8 cellular contexts compared by ENCODE assay signal in genomic region chr1:151540021-151540981, GRCh38. TPM values are rescaled to one million over a fixed set of nuclear protein-coding genes. Genes with fewer than 3 reads are reported as not detected.
DNase-seq lines count a peak whose midpoint lies in the region; ATAC-seq and TF ChIP-seq lines count a peak whose summit lies in the region.

TUFT1 (plus strand) TSS chr1:151540309; CDS start chr1:151540367, 58 bp downstream.

- H3K36me3 Mint-ChIP-seq in GM23338 (ENCODE audit: low read depth): peaks cover 29% of the 10 kb centered on the region

- ATAC-seq in DND-41 (ENCODE audit: insufficient read depth, low read depth): peak; percentile 59; the same call in 1 of the 3 replicates
- peak; percentile 86 for ATAC-seq in GM23338
- ATAC-seq in foreskin keratinocyte: peak; percentile 76

- H3K27ac Mint-ChIP-seq in GM23338: peak within 1 kb of the TSS; percentile 99

- no peaks in the 10 kb centered on the region for H3K9me3 ChIP-seq in DND-41 (ENCODE audit: insufficient read depth, low read length, severe bottlenecking)
- H3K9me3 ChIP-seq in neuron (ENCODE audit: low read length): no peaks in the 10 kb centered on the region
- no peaks in the 10 kb centered on the region for H3K9me3 ChIP-seq in subcutaneous abdominal adipose tissue (ENCODE audit: control insufficient read depth in 5 of 5, low read length in 5 of 5)

- DNase-seq in DND-41 (peak; percentile 36), GM23338 (ENCODE audit: low spot score) (peak; percentile 99), LNCaP clone FGC (ENCODE audit: low read depth) (peak; percentile 89), SHP77 treated with DMSO at 0.1 percent for 48 hours (lab: John Stamatoyannopoulos, UW) (peak; percentile 95), activated gamma-delta T cell treated with Interleukin-2 at 50 U/mL for 16 hours (peak; percentile 92), foreskin keratinocyte (peak in 1 of 2 donors; percentile 94)

- H3K4me2 ChIP-seq in DND-41 (ENCODE audit: insufficient read depth, low read length) (no peak within 1 kb of the TSS), GM23338 (peak within 1 kb of the TSS; percentile 84)

- no peaks in the 10 kb centered on the region; the same call in 2 of the 3 replicates for H3K9me3 Mint-ChIP-seq in GM23338

- H3K9ac ChIP-seq in DND-41 (ENCODE audit: low read depth, low read length): no peak within 1 kb of the TSS
- H3K9ac ChIP-seq in subcutaneous abdominal adipose tissue (ENCODE audit: low read length in 5 of 5): peak within 1 kb of the TSS; percentile 65 to 81 (median 73)

- TF ChIP-seq CTCF in DND-41 (IDR thresholded peaks at IDR 0.05; ENCODE audit: borderline replicate concordance, extremely low read depth, low read length, poor library complexity, severe bottlenecking) (no peak), GM23338 (conservative IDR thresholded peaks at IDR 0.05; ENCODE audit: low read depth in 2 of 2) (no peak), LNCaP clone FGC (IDR thresholded peaks at IDR 0.05; ENCODE audit: control insufficient read depth, extremely low read depth, insufficient read depth) (no peak), foreskin keratinocyte (conservative IDR thresholded peaks at IDR 0.05) (no peak)

- H3K4me1 ChIP-seq in DND-41 (ENCODE audit: insufficient read depth, low read length) (no peaks in the 10 kb centered on the region), GM23338 (ENCODE audit: insufficient read depth) (peaks cover 8% of the 10 kb centered on the region), foreskin keratinocyte (peaks cover 33% of the 10 kb centered on the region), neuron (ENCODE audit: insufficient read depth, low read length) (peaks cover 18% of the 10 kb centered on the region), subcutaneous abdominal adipose tissue (ENCODE audit: control insufficient read depth in 5 of 5, insufficient read depth in 5 of 5, low read length in 5 of 5) (peaks cover 9 to 43% (median 34%) of the 10 kb centered on the region in 5 donors)

- H3K27me3 ChIP-seq in DND-41 (ENCODE audit: insufficient read depth, low read length, poor library complexity): no peaks in the 10 kb centered on the region
- H3K27me3 ChIP-seq in GM23338 (ENCODE audit: insufficient read depth): 0 out of 2 replicates have a peak, but pooled peaks cover 6% of the 10 kb centered on the region
- H3K27me3 ChIP-seq in foreskin keratinocyte: no peaks in the 10 kb centered on the region
- H3K27me3 ChIP-seq in neuron (ENCODE audit: insufficient read depth, low read length): no peaks in the 10 kb centered on the region
- H3K27me3 ChIP-seq in subcutaneous abdominal adipose tissue (ENCODE audit: control insufficient read depth in 5 of 5, insufficient read depth in 4 of 5, low read length in 5 of 5): no peaks in the 10 kb centered on the region

- H3K36me3 ChIP-seq in DND-41 (ENCODE audit: insufficient read depth, low read length): no peaks in the 10 kb centered on the region
- peaks cover 30% of the 10 kb centered on the region for H3K36me3 ChIP-seq in GM23338 (ENCODE audit: insufficient read depth)
- H3K36me3 ChIP-seq in neuron (ENCODE audit: insufficient read depth, low read length): no peaks in the 10 kb centered on the region
- H3K36me3 ChIP-seq in subcutaneous abdominal adipose tissue (ENCODE audit: control insufficient read depth in 5 of 5, insufficient read depth in 5 of 5, low read length in 5 of 5): no peaks in the 10 kb centered on the region

- H4K20me1 ChIP-seq in DND-41 (ENCODE audit: insufficient read depth, low read length): no peaks in the 10 kb centered on the region
- peaks cover 8% of the 10 kb centered on the region; the same call in 1 of the 2 replicates for H4K20me1 ChIP-seq in GM23338 (replicated peaks; ENCODE audit: insufficient read depth)

- H3K79me2 ChIP-seq in DND-41 (ENCODE audit: insufficient read depth, low read length): no peaks in the 10 kb centered on the region
- peaks cover 40% of the 10 kb centered on the region for H3K79me2 ChIP-seq in GM23338 (replicated peaks; ENCODE audit: insufficient read depth)

- H3K9me2 ChIP-seq in GM23338 (ENCODE audit: insufficient read depth): no peaks in the 10 kb centered on the region

- H3K4me3 Mint-ChIP-seq in GM23338: peak within 1 kb of the TSS; percentile 96

- peaks cover 22% of the 10 kb centered on the region for H3K4me1 Mint-ChIP-seq in GM23338

- peaks cover 19% of the 10 kb centered on the region for H3K27me3 Mint-ChIP-seq in GM23338 (ENCODE audit: insufficient read depth, low read depth, poor library complexity)

- no peaks in the 10 kb centered on the region for H3F3A ChIP-seq in GM23338 (replicated peaks; ENCODE audit: low read depth)

- H3K27ac ChIP-seq in DND-41 (ENCODE audit: low read length): no peak within 1 kb of the TSS
- H3K27ac ChIP-seq in GM23338 (ENCODE audit: low read depth): peak within 1 kb of the TSS; percentile 89
- H3K27ac ChIP-seq in foreskin keratinocyte: peak within 1 kb of the TSS; percentile 34
- H3K27ac ChIP-seq in subcutaneous abdominal adipose tissue (ENCODE audit: low read depth, low read length): peak within 1 kb of the TSS; percentile 65

- H3K4me3 ChIP-seq in DND-41 (ENCODE audit: low read depth in 1 of 2, low read length in 2 of 2) (no peak within 1 kb of the TSS), GM23338 (peak within 1 kb of the TSS; percentile 83), LNCaP clone FGC (ENCODE audit: low read depth, low read length) (peak within 1 kb of the TSS; percentile 90), neuron (ENCODE audit: low read length) (peak within 1 kb of the TSS; percentile 80), subcutaneous abdominal adipose tissue (ENCODE audit: low read depth in 1 of 5, low read length in 5 of 5) (peak within 1 kb of the TSS; percentile 82 to 87 (median 84))

- no peak within 1 kb of the TSS for H2AFZ ChIP-seq in DND-41 (ENCODE audit: low read depth, low read length)
- H2AFZ ChIP-seq in GM23338: peak within 1 kb of the TSS; percentile 54; the same call in 1 of the 2 replicates
- peak within 1 kb of the TSS; percentile 77 for H2AFZ ChIP-seq in neuron (ENCODE audit: low read depth, low read length)

TF ChIP-seq in GM23338, 12 proteins besides CTCF, POLR2A, EP300 and RAD21:
- TF ChIP-seq EZH2phosphoT487 (IDR thresholded peaks at IDR 0.05; ENCODE audit: unreplicated experiment) (no peak), JUNB (IDR thresholded peaks at IDR 0.05; ENCODE audit: unreplicated experiment) (no peak), NANOG (IDR thresholded peaks at IDR 0.05; ENCODE audit: borderline replicate concordance) (no peak), POLR2AphosphoS5 (IDR thresholded peaks at IDR 0.05; ENCODE audit: low read depth) (peak; percentile 99), CREB1 (CRISPR knock-in tag; IDR thresholded peaks at IDR 0.05; ENCODE audit: low read depth) (0 out of 2 replicates have a peak, but pooled peaks have one; percentile 8), STAT1 (IDR thresholded peaks at IDR 0.05; ENCODE audit: unreplicated experiment) (no peak)

RNA-seq across cellular contexts. Expression of gene TUFT1, which starts in this region (rescaled TPM):
- total RNA-seq in GM23338 (2014; rRNA removed; shearing (Covaris generic)): 10.4 and 11.9 TPM in 2 replicates
- polyA plus RNA-seq in GM23338 (2016; fragmentation: Nextera tagmentation; extraction: Ambion mirVana): 5.6 and 6.0 TPM in 2 replicates
- total RNA-seq in foreskin keratinocyte: 38.8 and 59.9 TPM in 2 replicates
- polyA plus RNA-seq in foreskin keratinocyte: 28.0 and 41.0 TPM in 2 replicates

Comparison
In these comparisons a context has a peak if more than half of its experiments do, and no peak if none do; other contexts are left out.
1. H3K4me3 ChIP-seq: peak in GM23338 (single experiment), LNCaP clone FGC (single experiment), neuron (single experiment) and subcutaneous abdominal adipose tissue (5 of 5); none in DND-41 (0 of 2).
2. Peak in every context shown above with its lines, with median percentiles within 50 percentile points of each other: ATAC-seq.